Comparison of ENCODE assay signal across 9 cellular contexts in genomic region chr4:39706334-39706733, GRCh38. TPM values are rescaled to one million over a fixed set of nuclear protein-coding genes. Genes with fewer than 3 reads are reported as not detected.
A peak's percentile ranks its signal among the peaks of the same experiment; 100 is the strongest.
DNase-seq lines count a peak whose midpoint lies in the region; ATAC-seq, FAIRE-seq and TF ChIP-seq lines count a peak whose summit lies in the region.
"Had no signal": no experiment of that assay in that cellular context is flagged by ENCODE, and none has a peak within 500 bp of the region (broad histone marks: within the 10 kb centered on the region; RNA-seq: fewer than 3 reads in every experiment).

No MANE protein-coding gene starts in this region.

- no peak for TF ChIP-seq POLR2A in A549 (IDR thresholded peaks at IDR 0.05; ENCODE audit: low read length)
- TF ChIP-seq POLR2A in right lobe of liver (IDR thresholded peaks at IDR 0.05): no peak

- peak overlapping the region; percentile 37 for H3K4me2 ChIP-seq in A549

- H3K4me3 ChIP-seq in A549: no peak overlapping the region
- no peak overlapping the region for H3K4me3 ChIP-seq in brain microvascular endothelial cell (ENCODE audit: low read depth, low read length)
- H3K4me3 ChIP-seq in right lobe of liver: no peak overlapping the region

- WGBS in A549 (ENCODE audit: missing lambda C conversion rate): 60% methylated on average over 3 of the region's 6 CpGs
- 61% methylated on average over 6 of the region's 6 CpGs for WGBS in right lobe of liver (ENCODE audit: insufficient coverage, low coverage, low lambda C conversion rate, missing lambda C conversion rate)

- in situ Hi-C loops in brain microvascular endothelial cell (cut with HindIII; ENCODE audit: low pct_ligation_motif_present, low sequenced_read_pairs): no loop called here

- FAIRE-seq in A549 (lab: Jason Lieb, UNC): no peak

- peak in 1 of 2 experiments; percentile 60 for DNase-seq in A549 (ENCODE audit: low read depth in 1 of 2, low spot score in 1 of 2)
- DNase-seq in HEK293T (ENCODE audit: extremely low spot score): no peak
- DNase-seq in brain microvascular endothelial cell: peak; percentile 76
- DNase-seq in right lobe of liver: peak; percentile 63 to 76 (median 64)
- DNase-seq in SW480 (ENCODE audit: low spot score): no peak
- DNase-seq in NCI-H1694 treated with DMSO at 0.1 percent for 48 hours (lab: John Stamatoyannopoulos, UW): no peak
- DNase-seq: effector memory CD4-positive, alpha-beta T cell had no signal

- no peak for TF ChIP-seq CTCF in A549 (IDR thresholded peaks at IDR 0.05)
- no peak for TF ChIP-seq CTCF in brain microvascular endothelial cell (IDR thresholded peaks at IDR 0.05; ENCODE audit: low read depth, low read length, missing control alignments)
- TF ChIP-seq CTCF in right lobe of liver (IDR thresholded peaks at IDR 0.05): no peak

- H3K27ac ChIP-seq in A549 (peak overlapping the region in 1 of 2 experiments; percentile 63; a peak in 2 of 6 replicates), brain microvascular endothelial cell (peak overlapping the region; percentile 93), right lobe of liver (no peak overlapping the region)

- H3K27me3 ChIP-seq in brain microvascular endothelial cell (replicated peaks): no peaks in the 10 kb centered on the region
- H3K27me3 ChIP-seq in right lobe of liver: no peaks in the 10 kb centered on the region

- CTCF ChIA-PET in A549 (lab: Yijun Ruan, JAX) (no interaction called here), HEK293T (lab: Yijun Ruan, JAX) (no interaction called here)

- POLR2A ChIA-PET in A549 (lab: Yijun Ruan, JAX) (interaction anchor here (0.6 to 0.7 kb wide), 2 partner anchors 112 to 348 kb away, joined by 3 to 4 read pairs; no protein-coding TSS in a partner anchor), HEK293T (lab: Yijun Ruan, JAX) (interaction anchor here (1.2 kb wide), 1 partner anchor 9 kb away, joined by 3 read pairs; the partner anchor contains the start of gene UBE2K)

- H3K4me1 ChIP-seq in A549 (peaks cover 36% of the 10 kb centered on the region), right lobe of liver (peaks cover 0 to 23% (median 4%) of the 10 kb centered on the region in 4 donors)

- H3K9me3 ChIP-seq in A549 (no peaks in the 10 kb centered on the region), right lobe of liver (no peaks in the 10 kb centered on the region)

- peaks cover 4% of the 10 kb centered on the region for H3K36me3 ChIP-seq in brain microvascular endothelial cell (replicated peaks)
- peaks cover 0 to 2% (median 0%) of the 10 kb centered on the region in 4 donors for H3K36me3 ChIP-seq in right lobe of liver

- ATAC-seq in A549: peak; percentile 62 to 85; a peak in 4 of 6 replicates
- ATAC-seq in right lobe of liver: peak; percentile 86 to 97 (median 90)
- no peak for ATAC-seq in HG03378 (IDR thresholded peaks at IDR 0.05; ENCODE audit: unreplicated experiment)
- no peak for ATAC-seq in GM18909 (IDR thresholded peaks at IDR 0.05; ENCODE audit: poor library complexity, unreplicated experiment)

- no peak for TF ChIP-seq EP300 in A549 (IDR thresholded peaks at IDR 0.05)

- no peak for TF ChIP-seq RAD21 in A549 (conservative IDR thresholded peaks at IDR 0.05 in 1 of 2, IDR thresholded peaks at IDR 0.05 in 1 of 2)

- intact Hi-C loops in right lobe of liver (cut with DNase I): loop anchor here (10.0 kb wide), 1 partner anchor 268 kb away; the partner anchor contains the start of gene PDS5A (in 2 of the 2)

TF ChIP-seq in A549, 52 proteins besides CTCF, POLR2A, EP300 and RAD21 (continues in another document):
- TF ChIP-seq REST (IDR thresholded peaks at IDR 0.05) (no peak), EHMT2 (IDR thresholded peaks at IDR 0.05; ENCODE audit: low read depth) (no peak), MAX (IDR thresholded peaks at IDR 0.05) (no peak), PHF8 (IDR thresholded peaks at IDR 0.05; ENCODE audit: borderline replicate concordance, low read depth) (no peak), CHD2 (IDR thresholded peaks at IDR 0.05; ENCODE audit: low read length, partially characterized antibody) (no peak), RARB (CRISPR knock-in tag; IDR thresholded peaks at IDR 0.05) (no peak), RCOR1 (IDR thresholded peaks at IDR 0.05; ENCODE audit: low read depth, low read length) (no peak), FOSB (CRISPR knock-in tag; IDR thresholded peaks at IDR 0.05) (no peak), POLR2AphosphoS2 (conservative IDR thresholded peaks at IDR 0.05; ENCODE audit: low read length) (no peak)

TF ChIP-seq in HEK293T, 16 proteins besides CTCF, POLR2A, EP300 and RAD21:
- no peak for TF ChIP-seq PKNOX1 (IDR thresholded peaks at IDR 0.05)
- no peak for TF ChIP-seq LEF1 (IDR thresholded peaks at IDR 0.05; ENCODE audit: borderline replicate concordance)
- TF ChIP-seq ZNF384 (IDR thresholded peaks at IDR 0.05): 0 out of 2 replicates have a peak, but pooled peaks have one; percentile 18
- no peak for TF ChIP-seq TARDBP (IDR thresholded peaks at IDR 0.05)
- no peak for TF ChIP-seq SUZ12 (IDR thresholded peaks at IDR 0.05)

RNA-seq across cellular contexts. Expression of gene UBE2K, which starts 8.4 kb away (rescaled TPM):
- polyA plus RNA-seq in A549 (2011; rRNA removed) (116 and 130 TPM in 2 replicates), A549 (2017; fragmentation: RNase III; extraction: RNeasy Plus Mini Kit Qiagen cat#74134 plus additional on column Dnase treatment) (89.3 to 117 TPM (median 103 TPM) in 3 replicates)
- polyA plus RNA-seq in A549 (2012; cell fraction: cytosol; rRNA removed): 52.8 and 82.4 TPM in 2 replicates
- polyA plus RNA-seq in A549 (2012; cell fraction: nucleus; rRNA removed): 6.5 and 8.4 TPM in 2 replicates
- polyA minus RNA-seq in A549 (2011; rRNA and poly(A)+ RNA removed): 19.0 and 28.4 TPM in 2 replicates
- 10 to 100 TPM; 20.5 to 54.8 (median 44.0) TPM for total RNA-seq in right lobe of liver

Comparison
In these comparisons a context has a peak if more than half of its experiments do, and no peak if none do; other contexts are left out.
1. ATAC-seq: peak in A549 (2 of 2) and right lobe of liver (4 of 4); none in HG03378 (single experiment) and GM18909 (single experiment).
2. DNase-seq: peak in brain microvascular endothelial cell (single experiment) and right lobe of liver (3 of 3); none in HEK293T (single experiment), SW480 (single experiment) and NCI-H1694 treated with DMSO at 0.1 percent for 48 hours (single experiment).